ENCODE assay signal across 9 cellular contexts in the genomic region with DNA sequence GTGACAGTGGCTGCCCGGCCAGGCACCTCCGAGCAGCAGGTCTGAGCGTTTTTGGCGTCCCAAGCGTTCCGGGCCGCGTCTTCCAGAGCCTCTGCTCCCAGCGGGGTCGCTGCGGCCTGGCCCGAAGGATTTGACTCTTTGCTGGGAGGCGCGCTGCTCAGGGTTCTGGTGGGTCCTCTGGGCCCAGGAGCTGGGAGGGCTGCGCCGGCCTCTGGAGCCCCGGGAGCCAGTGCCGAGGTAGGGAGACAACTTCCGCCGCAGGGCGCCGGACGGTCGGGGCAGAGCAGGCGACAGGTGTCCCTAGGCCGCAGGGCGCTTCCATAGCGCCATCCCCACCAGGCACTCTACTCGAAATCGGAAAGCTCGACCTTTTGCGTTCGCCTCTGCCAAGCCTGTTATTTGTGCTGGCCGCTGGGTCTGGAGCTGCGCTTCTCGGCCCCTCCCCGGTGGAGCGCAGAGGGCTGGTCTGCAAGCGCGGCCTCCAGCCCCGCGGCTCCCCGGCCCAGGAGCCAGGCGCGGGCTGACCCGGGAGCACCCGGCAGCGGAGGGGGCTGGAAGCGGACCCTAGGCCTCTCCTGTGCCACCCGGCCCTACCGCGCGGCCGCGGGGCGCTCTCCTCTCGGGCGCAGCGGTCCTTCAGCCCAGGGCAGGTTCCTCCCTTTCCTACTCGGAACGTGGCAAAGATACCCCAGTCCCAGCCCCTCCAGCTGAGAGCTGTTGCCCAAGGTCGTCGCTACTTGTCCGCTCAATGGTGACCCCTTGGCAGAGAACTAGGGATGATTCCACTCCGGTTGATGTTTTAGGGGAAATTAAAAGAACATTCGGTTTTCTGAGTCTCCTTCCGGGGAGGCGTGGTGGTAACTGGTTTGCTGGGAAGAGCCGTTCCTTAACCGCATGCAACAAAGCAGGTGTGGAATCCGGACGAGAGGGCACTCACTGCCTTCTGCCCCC. TPM values are rescaled to one million over a fixed set of nuclear protein-coding genes. Genes with fewer than 3 reads are reported as not detected.
DNase-seq lines count a peak whose midpoint lies in the region; ATAC-seq and TF ChIP-seq lines count a peak whose summit lies in the region.
"Had no signal": no experiment of that assay in that cellular context is flagged by ENCODE, and none has a peak within 500 bp of the region (broad histone marks: within the 10 kb centered on the region; RNA-seq: fewer than 3 reads in every experiment).

No MANE protein-coding gene starts in this region.

- TF ChIP-seq CTCF in osteoblast (IDR thresholded peaks at IDR 0.05; ENCODE audit: extremely low read depth, low read depth, low read length): no peak
- no peak for TF ChIP-seq CTCF in omental fat pad (IDR thresholded peaks at IDR 0.05)

- H2AFZ ChIP-seq in osteoblast (ENCODE audit: low read length) (no peak overlapping the region), Karpas-422 (ENCODE audit: low read length) (no peak overlapping the region)

- ATAC-seq in omental fat pad (ENCODE audit: low FRiP score) (no peak), HG03175 (IDR thresholded peaks at IDR 0.05; ENCODE audit: unreplicated experiment) (no peak)

- H3K36me3 ChIP-seq in ectodermal cell (ENCODE audit: control insufficient read depth, insufficient read depth, low read length) (no peaks in the 10 kb centered on the region), osteoblast (ENCODE audit: insufficient read depth, low read length) (no peaks in the 10 kb centered on the region), Karpas-422 (ENCODE audit: insufficient read depth, low read length) (no peaks in the 10 kb centered on the region)

- peak; percentile 59 for DNase-seq in COLO668 (lab: John Stamatoyannopoulos, UW; ENCODE audit: unreplicated experiment)
- DNase-seq in NCI-H1105 (lab: John Stamatoyannopoulos, UW): peak; percentile 8
- peak; percentile 81 for DNase-seq in osteoblast (ENCODE audit: insufficient read length, low spot score, missing footprints)
- no peak for DNase-seq in omental fat pad (ENCODE audit: low spot score)
- no peak for DNase-seq in dermis blood vessel endothelial cell
- no peak for DNase-seq in Karpas-422
- DNase-seq: activated CD8-positive, alpha-beta memory T cell treated with anti-CD3 and anti-CD28 coated beads, Interleukin-2, amount 50 U/mL, for 4 hours had no signal

- H3K9me2 ChIP-seq in Karpas-422 (replicated peaks; ENCODE audit: insufficient read depth, low read length): no peaks in the 10 kb centered on the region

- H3K9me3 ChIP-seq in ectodermal cell (ENCODE audit: control insufficient read depth, low read length) (no peaks in the 10 kb centered on the region), osteoblast (ENCODE audit: low read depth, low read length) (no peaks in the 10 kb centered on the region), Karpas-422 (ENCODE audit: low read length) (no peaks in the 10 kb centered on the region; the same call in 1 of the 2 replicates)

- H3K9ac ChIP-seq in Karpas-422 (ENCODE audit: low read length): no peak overlapping the region

- H3K4me1 ChIP-seq in ectodermal cell (ENCODE audit: control insufficient read depth, insufficient read depth, low read length) (peaks cover 29% of the 10 kb centered on the region), osteoblast (ENCODE audit: insufficient read depth, low read length) (no peaks in the 10 kb centered on the region), Karpas-422 (ENCODE audit: low read length) (no peaks in the 10 kb centered on the region)

- peak overlapping the region; percentile 84 for H3K4me2 ChIP-seq in osteoblast (ENCODE audit: insufficient read depth, low read length)
- H3K4me2 ChIP-seq in Karpas-422 (ENCODE audit: low read depth, low read length, poor library complexity, severe bottlenecking): no peak overlapping the region

- H3K27ac ChIP-seq in ectodermal cell (ENCODE audit: insufficient read depth, low read depth, low read length, poor library complexity, severe bottlenecking) (no peak overlapping the region), osteoblast (ENCODE audit: low read depth, low read length) (no peak overlapping the region), Karpas-422 (ENCODE audit: low read length) (no peak overlapping the region)

- H3K4me3 ChIP-seq in ectodermal cell (ENCODE audit: insufficient read depth, low read depth, low read length) (peak overlapping the region; percentile 18), osteoblast (ENCODE audit: insufficient read depth, low read length) (peak overlapping the region; percentile 77), Karpas-422 (ENCODE audit: low read length) (no peak overlapping the region)

- H3K27me3 ChIP-seq in ectodermal cell (ENCODE audit: control insufficient read depth, insufficient read depth, low read length, poor library complexity, severe bottlenecking) (peaks cover 100% of the 10 kb centered on the region), osteoblast (ENCODE audit: insufficient read depth, low read length) (peaks cover 14% of the 10 kb centered on the region), Karpas-422 (ENCODE audit: low read length) (no peaks in the 10 kb centered on the region)

- H3K79me2 ChIP-seq in osteoblast (ENCODE audit: insufficient read depth, low read length): peaks cover 13% of the 10 kb centered on the region
- no peaks in the 10 kb centered on the region for H3K79me2 ChIP-seq in Karpas-422 (ENCODE audit: low read length)

- H4K20me1 ChIP-seq in osteoblast (ENCODE audit: insufficient read depth, low read length): peaks cover 13% of the 10 kb centered on the region
- H4K20me1 ChIP-seq in Karpas-422 (ENCODE audit: insufficient read depth, low read depth, low read length): no peaks in the 10 kb centered on the region

- 1% methylated on average over 72 of the region's 72 CpGs for WGBS in ectodermal cell, 2 experiments

RNA-seq across cellular contexts. Expression of gene SIM2, which starts 2.3 kb away (rescaled TPM):
- polyA plus RNA-seq in ectodermal cell (2013, experiment 1 of 4): 0.87 TPM
- polyA plus RNA-seq in ectodermal cell (2013, experiment 2 of 4): 0.78 TPM
- 0.32 TPM for polyA plus RNA-seq in ectodermal cell (2013, experiment 3 of 4)
- polyA plus RNA-seq in ectodermal cell (2013, experiment 4 of 4): 0.36 TPM
- total RNA-seq in osteoblast: 2.7 and 3.6 TPM in 2 replicates
- total RNA-seq in omental fat pad: 1 to 10 TPM in 1 of 4 donors, not detected in 3; 3.2 TPM
- total RNA-seq in dermis blood vessel endothelial cell: under 0.01 and 0.05 TPM in 2 replicates
- not detected in 2 replicates for total RNA-seq in Karpas-422 (2014; rRNA removed; shearing (Covaris generic); ENCODE audit: low replicate concordance)

Comparison
In these comparisons a context has a peak if more than half of its experiments do, and no peak if none do; other contexts are left out.
1. DNase-seq: peak in COLO668 (single experiment), NCI-H1105 (single experiment) and osteoblast (single experiment); none in omental fat pad (single experiment), dermis blood vessel endothelial cell (single experiment) and Karpas-422 (single experiment).